Comparison of ENCODE assay signal across 34 cellular contexts in the genomic region with DNA sequence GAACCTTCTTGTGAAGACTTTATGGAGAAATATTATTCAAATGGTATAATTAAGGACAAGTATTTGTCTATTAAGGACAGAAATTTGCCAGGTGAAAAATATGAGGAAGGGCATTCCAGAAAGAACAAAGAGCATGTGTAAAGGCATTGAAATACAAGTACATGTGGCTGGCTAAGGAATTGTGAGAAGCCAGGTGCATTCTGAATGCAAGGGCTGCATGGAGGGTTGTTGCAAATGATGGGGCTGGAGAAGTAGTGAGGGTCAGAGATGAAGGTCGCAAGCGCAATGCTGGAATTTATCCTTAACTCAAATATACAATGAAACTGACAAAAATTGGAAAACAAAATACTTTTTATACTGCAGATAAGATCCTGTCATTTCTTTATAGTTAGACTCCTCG.
DNase-seq lines count a peak whose midpoint lies in the region; ATAC-seq, FAIRE-seq and TF ChIP-seq lines count a peak whose summit lies in the region.
"Had no signal": no experiment of that assay in that cellular context is flagged by ENCODE, and none has a peak within 500 bp of the region (broad histone marks: within the 10 kb centered on the region; RNA-seq: fewer than 3 reads in every experiment).

No MANE protein-coding gene starts in this region.

- H3K36me3 Mint-ChIP-seq in nephron (ENCODE audit: low read depth): no peaks in the 10 kb centered on the region
- H3K36me3 Mint-ChIP-seq: CD14-positive monocyte; CD4-positive, alpha-beta memory T cell; CD4-positive, CD25-positive, alpha-beta regulatory T cell; CD8-positive, alpha-beta memory T cell; CD8-positive, alpha-beta T cell had no signal

- peaks cover 6% of the 10 kb centered on the region for H3K9me3 Mint-ChIP-seq in nephron

- peaks cover 3% of the 10 kb centered on the region; the same call in 1 of the 2 replicates for H3K9me3 ChIP-seq in SJSA1 (replicated peaks)
- no peaks in the 10 kb centered on the region for H3K9me3 ChIP-seq in smooth muscle cell (replicated peaks; ENCODE audit: low read depth)
- H3K9me3 ChIP-seq in adrenal gland (replicated peaks in 1 of 3): no peaks in the 10 kb centered on the region
- H3K9me3 ChIP-seq: A549; BE2C; BLaER1; BLaER1 treated with 17β-estradiol and CSF1 and Interleukin-3, amounts not matched to agents 10 nM and 100 nM; Caco-2 had no signal

- H2AFZ ChIP-seq in smooth muscle cell (ENCODE audit: low read depth): peak overlapping the region; percentile 3

- no peak overlapping the region for H3K4me3 ChIP-seq in SJSA1
- no peak overlapping the region for H3K4me3 ChIP-seq in smooth muscle cell
- H3K4me3 ChIP-seq in adrenal gland: no peak overlapping the region
- H3K4me3 ChIP-seq: A549; BLaER1; BLaER1 treated with 17β-estradiol and CSF1 and Interleukin-3, amounts not matched to agents 10 nM and 100 nM had no signal

- H3K4me3 Mint-ChIP-seq in nephron: no peak overlapping the region
- H3K4me3 Mint-ChIP-seq: B cell; CD14-positive monocyte; CD4-positive, alpha-beta memory T cell; CD4-positive, alpha-beta T cell; CD4-positive, CD25-positive, alpha-beta regulatory T cell; CD8-positive, alpha-beta memory T cell; CD8-positive, alpha-beta T cell had no signal

- H3K27me3 ChIP-seq in SJSA1 (replicated peaks) (peaks cover 52% of the 10 kb centered on the region), smooth muscle cell (ENCODE audit: low read depth) (no peaks in the 10 kb centered on the region), adrenal gland (no peaks in the 10 kb centered on the region)
- H3K27me3 ChIP-seq: BE2C; BLaER1; BLaER1 treated with 17β-estradiol and CSF1 and Interleukin-3, amounts not matched to agents 10 nM and 100 nM had no signal

- ATAC-seq in GM19397 (IDR thresholded peaks at IDR 0.05; ENCODE audit: unreplicated experiment): no peak
- ATAC-seq: A549; CD8-positive, alpha-beta T cell had no signal

- no peaks in the 10 kb centered on the region for H4K20me1 ChIP-seq in smooth muscle cell (ENCODE audit: low read depth)
- H4K20me1 ChIP-seq: BLaER1; BLaER1 treated with 17β-estradiol and CSF1 and Interleukin-3, amounts not matched to agents 10 nM and 100 nM had no signal

- H3K4me1 Mint-ChIP-seq in nephron: peaks cover 33% of the 10 kb centered on the region
- H3K4me1 Mint-ChIP-seq: CD4-positive, alpha-beta memory T cell; CD4-positive, CD25-positive, alpha-beta regulatory T cell; CD8-positive, alpha-beta memory T cell had no signal

- H3K36me3 ChIP-seq in SJSA1 (no peaks in the 10 kb centered on the region), smooth muscle cell (ENCODE audit: low read depth) (no peaks in the 10 kb centered on the region), adrenal gland (replicated peaks in 1 of 2) (no peaks in the 10 kb centered on the region)
- H3K36me3 ChIP-seq: BE2C; BLaER1; BLaER1 treated with 17β-estradiol and CSF1 and Interleukin-3, amounts not matched to agents 10 nM and 100 nM had no signal

- H3K79me2 ChIP-seq in smooth muscle cell (ENCODE audit: low read depth): peaks cover 6% of the 10 kb centered on the region

- H3K4me2 ChIP-seq in smooth muscle cell: no peak overlapping the region
- H3K4me2 ChIP-seq: A549; BLaER1; BLaER1 treated with 17β-estradiol and CSF1 and Interleukin-3, amounts not matched to agents 10 nM and 100 nM had no signal

- H3K27ac ChIP-seq in SJSA1 (no peak overlapping the region), smooth muscle cell (ENCODE audit: low read depth) (peak overlapping the region; percentile 98), adrenal gland (no peak overlapping the region)
- H3K27ac ChIP-seq: 22Rv1; A549; BLaER1; BLaER1 treated with 17β-estradiol and CSF1 and Interleukin-3, amounts not matched to agents 10 nM and 100 nM; C4-2B had no signal

- H3K27ac Mint-ChIP-seq in nephron: peak overlapping the region in 2 of 3 experiments; percentile 31 to 87
- H3K27ac Mint-ChIP-seq: B cell; CD14-positive monocyte; CD4-positive, alpha-beta memory T cell; CD4-positive, alpha-beta T cell; CD4-positive, CD25-positive, alpha-beta regulatory T cell; CD8-positive, alpha-beta memory T cell; CD8-positive, alpha-beta T cell had no signal

- peaks cover 13% of the 10 kb centered on the region for H3F3A ChIP-seq in smooth muscle cell (ENCODE audit: low read depth)

- TF ChIP-seq CTCF in nephron (IDR thresholded peaks at IDR 0.05; ENCODE audit: unreplicated experiment in 3 of 3) (no peak), smooth muscle cell (IDR thresholded peaks at IDR 0.05; ENCODE audit: borderline replicate concordance, insufficient read depth, poor library complexity, severe bottlenecking) (no peak), adrenal gland (IDR thresholded peaks at IDR 0.05) (no peak)

- 97% methylated on average over 3 of the region's 3 CpGs for WGBS in smooth muscle cell (ENCODE audit: low lambda C conversion rate)
- WGBS in adrenal gland, 4 donors: 82 to 89% (median 85%) methylated on average over 3 of the region's 3 CpGs

- no peaks in the 10 kb centered on the region for H3K4me1 ChIP-seq in SJSA1 (replicated peaks)
- H3K4me1 ChIP-seq in smooth muscle cell (ENCODE audit: low read depth): peaks cover 21% of the 10 kb centered on the region
- H3K4me1 ChIP-seq in adrenal gland (replicated peaks in 1 of 2): no peaks in the 10 kb centered on the region
- H3K4me1 ChIP-seq: A549, BLaER1 had no signal

- no peaks in the 10 kb centered on the region for H3K27me3 Mint-ChIP-seq in nephron (ENCODE audit: low read depth)
- H3K27me3 Mint-ChIP-seq: B cell; CD4-positive, alpha-beta memory T cell; CD4-positive, alpha-beta T cell; CD4-positive, CD25-positive, alpha-beta regulatory T cell; CD8-positive, alpha-beta memory T cell had no signal

- intact Hi-C loops in adrenal gland (cut with DNase I): no loop called here

- no peak for FAIRE-seq in HTR-8/SVneo (lab: Jason Lieb, UNC)
- FAIRE-seq: A204.1, A549, D721Med had no signal

- DNase-seq in SJSA1 (ENCODE audit: low read depth in 1 of 2, low spot score in 2 of 2): peak; percentile 70 to 85
- no peak for DNase-seq in smooth muscle cell (lab: John Stamatoyannopoulos, UW; ENCODE audit: unreplicated experiment)
- DNase-seq in HTR-8/SVneo (ENCODE audit: insufficient read length, low spot score): no peak
- DNase-seq in adrenal gland: no peak
- DNase-seq: 8988T; ACHN; AML-193; BE2C; C1 segment of cervical spinal cord; Caco-2; Calu3; CD4-positive, alpha-beta memory T cell; CD4-positive, alpha-beta T cell; CD4-positive, CD25-positive, alpha-beta regulatory T cell; CD8-positive, alpha-beta memory T cell; CD8-positive, alpha-beta T cell; COR-L47; DMS 273 treated with DMSO at 0.1 percent for 48 hours; DMS153; DMS79; DMS79 treated with DMSO at 0.1 percent for 48 hours; DND-41; EL had no signal

- TF ChIP-seq POLR2A in adrenal gland (IDR thresholded peaks at IDR 0.05): no peak

- H3K9ac ChIP-seq in smooth muscle cell (ENCODE audit: low read depth): no peak overlapping the region
- H3K9ac ChIP-seq: BLaER1; BLaER1 treated with 17β-estradiol and CSF1 and Interleukin-3, amounts not matched to agents 10 nM and 100 nM had no signal

Comparison
In these comparisons a context has a peak if more than half of its experiments do, and no peak if none do; other contexts are left out.
1. DNase-seq: peak in SJSA1 (2 of 2); none in smooth muscle cell (single experiment), HTR-8/SVneo (single experiment) and adrenal gland (0 of 7).